15 cellular contexts compared by ENCODE assay signal in genomic region chr1:15940110-15941043, GRCh38. TPM values are rescaled to one million over a fixed set of nuclear protein-coding genes. Genes with fewer than 3 reads are reported as not detected.
DNase-seq lines count a peak whose midpoint lies in the region; ATAC-seq, FAIRE-seq and TF ChIP-seq lines count a peak whose summit lies in the region.
"Had no signal": no experiment of that assay in that cellular context is flagged by ENCODE, and none has a peak within 500 bp of the region (broad histone marks: within the 10 kb centered on the region; RNA-seq: fewer than 3 reads in every experiment).

No MANE protein-coding gene starts in this region.

- no peaks in the 10 kb centered on the region for H3K9me3 Mint-ChIP-seq in neural crest cell
- H3K9me3 Mint-ChIP-seq: central memory CD8-positive, alpha-beta T cell had no signal

- H3K4me3 Mint-ChIP-seq in neural crest cell = peak overlapping the region; percentile 33
- H3K4me3 Mint-ChIP-seq: central memory CD8-positive, alpha-beta T cell had no signal

- peaks cover 84 to 100% of the 10 kb centered on the region in 2 donors for H3K36me3 ChIP-seq in ascending aorta

- no peak overlapping the region for H3K27ac Mint-ChIP-seq in neural crest cell (ENCODE audit: unreplicated experiment)

- FAIRE-seq in GM12891 (lab: Jason Lieb, UNC) = no peak

- peak overlapping the region; percentile 18; the same call in 1 of the 2 replicates for H3K27ac ChIP-seq in 22Rv1
- peak overlapping the region; percentile 66 to 79 for H3K27ac ChIP-seq in ascending aorta

- no peak for TF ChIP-seq CTCF in 22Rv1 (IDR thresholded peaks at IDR 0.05)
- no peak for TF ChIP-seq CTCF in ascending aorta (IDR thresholded peaks at IDR 0.05)
- TF ChIP-seq CTCF in neural crest cell (conservative IDR thresholded peaks at IDR 0.05) = no peak

- H3K4me1 Mint-ChIP-seq in neural crest cell = peaks cover 4% of the 10 kb centered on the region
- H3K4me1 Mint-ChIP-seq: central memory CD8-positive, alpha-beta T cell had no signal

- H3K27me3 Mint-ChIP-seq in neural crest cell (ENCODE audit: low read depth) = no peaks in the 10 kb centered on the region
- H3K27me3 Mint-ChIP-seq: central memory CD8-positive, alpha-beta T cell had no signal

- no peak for ATAC-seq in GM21737 (IDR thresholded peaks at IDR 0.05; ENCODE audit: unreplicated experiment)

- no peaks in the 10 kb centered on the region for H3K9me3 ChIP-seq in ascending aorta
- H3K9me3 ChIP-seq: BE2C, right lobe of liver had no signal

- H3K4me1 ChIP-seq in ascending aorta = peaks cover 0 to 6% of the 10 kb centered on the region in 2 donors
- H3K4me1 ChIP-seq: BE2C had no signal

- H3K36me3 Mint-ChIP-seq in neural crest cell (ENCODE audit: low read depth) = peaks cover 14% of the 10 kb centered on the region

- no peak overlapping the region for H3K4me3 ChIP-seq in ascending aorta
- H3K4me3 ChIP-seq: right lobe of liver had no signal

- intact Hi-C loops in ascending aorta (cut with DNase I) = no loop called here

- no peak for DNase-seq in GM12891 (ENCODE audit: insufficient read length, low spot score)
- no peak for DNase-seq in ascending aorta (ENCODE audit: low spot score in 2 of 2)
- no peak for DNase-seq in neural crest cell (ENCODE audit: low read depth, low spot score)
- no peak for DNase-seq in DMS114 treated with DMSO at 0.1 percent for 48 hours (lab: John Stamatoyannopoulos, UW; ENCODE audit: unreplicated experiment)
- DNase-seq in NCI-H2227 (lab: John Stamatoyannopoulos, UW; ENCODE audit: unreplicated experiment) = no peak
- DNase-seq in OCI-M2 (lab: John Stamatoyannopoulos, UW; ENCODE audit: unreplicated experiment) = no peak
- DNase-seq: H7, hippocampal formation, midbrain, NCI-H1105 treated with DMSO at 0.1 percent for 48 hours had no signal

- H3K27me3 ChIP-seq in ascending aorta = no peaks in the 10 kb centered on the region
- H3K27me3 ChIP-seq: BE2C, right lobe of liver had no signal

- TF ChIP-seq POLR2A in GM12891 (IDR thresholded peaks at IDR 0.05; ENCODE audit: low read depth, low read length) = no peak

TF ChIP-seq in GM12891, 5 proteins besides CTCF, POLR2A, EP300 and RAD21:
- no peak for TF ChIP-seq TAF1 (IDR thresholded peaks at IDR 0.05; ENCODE audit: low read depth, low read length)
- peak; percentile 31; the same call in 1 of the 2 replicates for TF ChIP-seq POLR2AphosphoS5 (IDR thresholded peaks at IDR 0.05; ENCODE audit: low read depth, low read length)

RNA-seq across cellular contexts. Expression of gene ZBTB17, which starts 35.5 kb away (rescaled TPM):
- 32.4 TPM for polyA plus RNA-seq in GM12891 (2012; ENCODE audit: low read depth, missing spikeins)
- 155 TPM for total RNA-seq in ascending aorta
- total RNA-seq in neural crest cell = 46.1 and 51.5 TPM in 2 replicates
